ENCODE assay signal across 1 cellular context in genomic region chr19:14505488-14506239, GRCh38.
TF ChIP-seq lines count a peak whose summit lies in the region.

No MANE protein-coding gene starts in this region.

TF ChIP-seq in K562, 482 proteins besides CTCF, POLR2A, EP300 and RAD21 (continued from another document and continues in another):
- TF ChIP-seq ZNF318 (IDR thresholded peaks at IDR 0.05; ENCODE audit: borderline replicate concordance in 1 of 2, low read depth in 1 of 2) (no peak), ZNF280A (IDR thresholded peaks at IDR 0.05; ENCODE audit: low read depth, partially characterized antibody) (no peak), LARP7 (IDR thresholded peaks at IDR 0.05) (no peak), NR2C1 (IDR thresholded peaks at IDR 0.05) (no peak), NR2C1 (tag; IDR thresholded peaks at IDR 0.05) (no peak), HDAC3 (IDR thresholded peaks at IDR 0.05; ENCODE audit: borderline replicate concordance, partially characterized antibody) (no peak), ZNF740 (CRISPR knock-in tag; IDR thresholded peaks at IDR 0.05) (no peak), ZNF740 (tag; IDR thresholded peaks at IDR 0.05) (peak in 1 of 2 experiments; percentile 71; a peak in 2 of 4 replicates), ZNF253 (CRISPR knock-in tag; conservative IDR thresholded peaks at IDR 0.05) (no peak), HDGF (IDR thresholded peaks at IDR 0.05) (no peak), ETS1 (conservative IDR thresholded peaks at IDR 0.05; ENCODE audit: control insufficient read depth, low read depth, low read length) (no peak), ZNF584 (CRISPR knock-in tag; IDR thresholded peaks at IDR 0.05; ENCODE audit: low read depth) (no peak), HEY1 (CRISPR knock-in tag; IDR thresholded peaks at IDR 0.05; ENCODE audit: borderline replicate concordance) (no peak), HES1 (IDR thresholded peaks at IDR 0.05; ENCODE audit: low read depth) (no peak), MBD1 (CRISPR knock-in tag; IDR thresholded peaks at IDR 0.05) (no peak), ZNF592 (IDR thresholded peaks at IDR 0.05) (no peak), ZFX (CRISPR knock-in tag; IDR thresholded peaks at IDR 0.05) (peak; percentile 36; the same call in 1 of the 2 replicates), ZNF124 (CRISPR knock-in tag; IDR thresholded peaks at IDR 0.05) (no peak), SMAD3 (CRISPR knock-in tag; conservative IDR thresholded peaks at IDR 0.05) (no peak), NFRKB (IDR thresholded peaks at IDR 0.05; ENCODE audit: low read depth) (no peak; the same call in 1 of the 2 replicates), ARID1B (IDR thresholded peaks at IDR 0.05) (peak; percentile 31; the same call in 1 of the 2 replicates), ZNF644 (tag; IDR thresholded peaks at IDR 0.05; ENCODE audit: low read depth) (no peak), ELF2 (CRISPR knock-in tag; IDR thresholded peaks at IDR 0.05) (no peak), LCOR (CRISPR knock-in tag; IDR thresholded peaks at IDR 0.05) (0 out of 2 replicates have a peak, but pooled peaks have one; percentile 26), FOXP1 (CRISPR knock-in tag; IDR thresholded peaks at IDR 0.05) (peak; percentile 53; the same call in 1 of the 2 replicates), NKRF (IDR thresholded peaks at IDR 0.05; ENCODE audit: borderline replicate concordance) (no peak), ZNF3 (CRISPR knock-in tag; IDR thresholded peaks at IDR 0.05) (no peak), XRCC4 (IDR thresholded peaks at IDR 0.05; ENCODE audit: extremely low read depth, insufficient read depth, insufficient read length) (no peak), ZBTB26 (CRISPR knock-in tag; IDR thresholded peaks at IDR 0.05) (no peak), CREB3L1 (IDR thresholded peaks at IDR 0.05; ENCODE audit: borderline replicate concordance, low read depth) (no peak), SNRNP70 (optimal IDR thresholded peaks at IDR 0.05; ENCODE audit: low read depth, low read length) (no peak), CC2D1A (IDR thresholded peaks at IDR 0.05) (0 out of 2 replicates have a peak, but pooled peaks have one; percentile 40), ZEB2 (IDR thresholded peaks at IDR 0.05) (no peak), SMAD4 (CRISPR knock-in tag; conservative IDR thresholded peaks at IDR 0.05) (no peak), GABPB1 (CRISPR knock-in tag; IDR thresholded peaks at IDR 0.05) (0 out of 2 replicates have a peak, but pooled peaks have one; percentile 11)
